ENCODE assay signal across 13 cellular contexts in genomic region chr12:86137936-86138335, GRCh38.
A peak's percentile ranks its signal among the peaks of the same experiment; 100 is the strongest.
DNase-seq lines count a peak whose midpoint lies in the region; ATAC-seq and TF ChIP-seq lines count a peak whose summit lies in the region.
"Had no signal": no experiment of that assay in that cellular context is flagged by ENCODE, and none has a peak within 500 bp of the region (broad histone marks: within the 10 kb centered on the region; RNA-seq: fewer than 3 reads in every experiment).

No MANE protein-coding gene starts in this region.

- H3K4me1 Mint-ChIP-seq in mesothelial cell of epicardium = peaks cover 45% of the 10 kb centered on the region
- no peaks in the 10 kb centered on the region for H3K4me1 Mint-ChIP-seq in activated naive CD8-positive, alpha-beta T cell treated with anti-CD3 and anti-CD28 coated beads for 36 hours

- peak overlapping the region; percentile 63 for H3K4me2 ChIP-seq in PC-3 (ENCODE audit: low read length)

- 42 to 48% methylated on average over 2 of the region's 2 CpGs for WGBS in gastroesophageal sphincter (ENCODE audit: low coverage in 1 of 2), 2 donors

- H3K27me3 ChIP-seq in BJ (ENCODE audit: control insufficient read depth, insufficient read depth, low read length) (no peaks in the 10 kb centered on the region), PC-3 (ENCODE audit: low read length) (no peaks in the 10 kb centered on the region), gastroesophageal sphincter (no peaks in the 10 kb centered on the region)

- peak overlapping the region; percentile 7 for H3K27ac Mint-ChIP-seq in mesothelial cell of epicardium
- no peak overlapping the region for H3K27ac Mint-ChIP-seq in activated naive CD8-positive, alpha-beta T cell treated with anti-CD3 and anti-CD28 coated beads for 36 hours
- H3K27ac Mint-ChIP-seq: endodermal cell had no signal

- H3K4me3 ChIP-seq in BJ (ENCODE audit: low read depth, low read length) = no peak overlapping the region
- no peak overlapping the region; the same call in 1 of the 2 replicates for H3K4me3 ChIP-seq in PC-3 (ENCODE audit: low read length)
- no peak overlapping the region for H3K4me3 ChIP-seq in gastroesophageal sphincter

- H3K36me3 Mint-ChIP-seq in mesothelial cell of epicardium = no peaks in the 10 kb centered on the region
- no peaks in the 10 kb centered on the region for H3K36me3 Mint-ChIP-seq in activated naive CD8-positive, alpha-beta T cell treated with anti-CD3 and anti-CD28 coated beads for 36 hours

- H3F3A ChIP-seq in PC-3 (ENCODE audit: low read length, unreplicated experiment) = no peaks in the 10 kb centered on the region

- H3K4me1 ChIP-seq in PC-3 (ENCODE audit: insufficient read depth, low read length) = peaks cover 20% of the 10 kb centered on the region
- no peaks in the 10 kb centered on the region for H3K4me1 ChIP-seq in gastroesophageal sphincter

- H3K36me3 ChIP-seq in BJ (ENCODE audit: control insufficient read depth, insufficient read depth, low read length) (no peaks in the 10 kb centered on the region), PC-3 (ENCODE audit: low read depth, low read length) (no peaks in the 10 kb centered on the region), gastroesophageal sphincter (no peaks in the 10 kb centered on the region)

- TF ChIP-seq CTCF in BJ (IDR thresholded peaks at IDR 0.05; ENCODE audit: insufficient read depth, low read depth, low read length) (no peak), PC-3 (conservative IDR thresholded peaks at IDR 0.05; ENCODE audit: low read depth, low read length) (no peak), mesothelial cell of epicardium (IDR thresholded peaks at IDR 0.05; ENCODE audit: unreplicated experiment) (no peak), gastroesophageal sphincter (IDR thresholded peaks at IDR 0.05) (no peak)

- no peak for TF ChIP-seq EP300 in gastroesophageal sphincter (IDR thresholded peaks at IDR 0.05)

- ATAC-seq in PC-3 (peak; percentile 84), GM19397 (IDR thresholded peaks at IDR 0.05; ENCODE audit: unreplicated experiment) (no peak), gastroesophageal sphincter (no peak)

- H4K20me1 ChIP-seq in PC-3 (ENCODE audit: low read length) = no peaks in the 10 kb centered on the region

- H3K9ac ChIP-seq in PC-3 (ENCODE audit: low read length) = peak overlapping the region; percentile 20; the same call in 1 of the 2 replicates

- intact Hi-C loops in PC-3 (cut with micrococcal nuclease) = loop anchor here (10.0 kb wide), 1 partner anchor 133 kb away; no protein-coding TSS in a partner anchor

- H3K4me3 Mint-ChIP-seq in mesothelial cell of epicardium = no peak overlapping the region
- H3K4me3 Mint-ChIP-seq in activated naive CD8-positive, alpha-beta T cell treated with anti-CD3 and anti-CD28 coated beads for 36 hours = no peak overlapping the region
- H3K4me3 Mint-ChIP-seq: endodermal cell had no signal

- peak overlapping the region; percentile 54 for H2AFZ ChIP-seq in PC-3 (ENCODE audit: low read length)

- no peaks in the 10 kb centered on the region for H3K27me3 Mint-ChIP-seq in mesothelial cell of epicardium (ENCODE audit: low read depth)
- H3K27me3 Mint-ChIP-seq in activated naive CD8-positive, alpha-beta T cell treated with anti-CD3 and anti-CD28 coated beads for 36 hours = no peaks in the 10 kb centered on the region

- H3K9me3 ChIP-seq in PC-3 (ENCODE audit: low read length) (no peaks in the 10 kb centered on the region), gastroesophageal sphincter (no peaks in the 10 kb centered on the region)

- no TSS peak for BruUV-seq in PC-3 (replicated peaks; lab: Mats Ljungman, UMichigan)

- no peaks in the 10 kb centered on the region for H3K79me2 ChIP-seq in PC-3 (ENCODE audit: low read length)

- CTCF ChIA-PET in BJ (lab: Yijun Ruan, JAX) (no interaction called here), PC-3 (lab: Charles Lee) (no interaction called here)

- no peak for TF ChIP-seq POLR2A in gastroesophageal sphincter (IDR thresholded peaks at IDR 0.05)

- no peaks in the 10 kb centered on the region for H3K9me2 ChIP-seq in PC-3 (replicated peaks; ENCODE audit: low read length)

- no peaks in the 10 kb centered on the region for H3K9me3 Mint-ChIP-seq in mesothelial cell of epicardium
- peaks cover 2% of the 10 kb centered on the region for H3K9me3 Mint-ChIP-seq in activated naive CD8-positive, alpha-beta T cell treated with anti-CD3 and anti-CD28 coated beads for 36 hours
- H3K9me3 Mint-ChIP-seq: endodermal cell had no signal

- POLR2A ChIA-PET in BJ (lab: Charles Lee) = no interaction called here
- POLR2A ChIA-PET in PC-3 (lab: Charles Lee; ENCODE audit: unreplicated experiment) = no interaction called here

- peak overlapping the region; percentile 72 for H3K27ac ChIP-seq in PC-3 (ENCODE audit: low read length)
- no peak overlapping the region for H3K27ac ChIP-seq in gastroesophageal sphincter

- DNase-seq in BJ (ENCODE audit: low read depth) (peak; percentile 2), PC-3 (peak; percentile 79), dedifferentiated amniotic fluid mesenchymal stem cell (ENCODE audit: extremely low spot score) (peak; percentile 36), mesothelial cell of epicardium (ENCODE audit: low spot score in 2 of 2, unreplicated experiment in 2 of 2) (no peak), SKM-1 (lab: John Stamatoyannopoulos, UW; ENCODE audit: unreplicated experiment) (no peak)
- DNase-seq in activated naive CD8-positive, alpha-beta T cell treated with anti-CD3 and anti-CD28 coated beads for 36 hours = no peak
- DNase-seq: activated CD4-positive, CD25-positive, alpha-beta regulatory T cell; anterior cingulate cortex; endodermal cell; NCI-H524; SHP77 treated with DMSO at 0.1 percent for 48 hours had no signal

Comparison
In these comparisons a context has a peak if more than half of its experiments do, and no peak if none do; other contexts are left out.
1. DNase-seq: peak in BJ (single experiment), PC-3 (single experiment) and dedifferentiated amniotic fluid mesenchymal stem cell (single experiment); none in mesothelial cell of epicardium (0 of 2), activated naive CD8-positive, alpha-beta T cell treated with anti-CD3 and anti-CD28 coated beads for 36 hours (single experiment) and SKM-1 (single experiment).